1 cellular context compared by ENCODE assay signal in the genomic region with DNA sequence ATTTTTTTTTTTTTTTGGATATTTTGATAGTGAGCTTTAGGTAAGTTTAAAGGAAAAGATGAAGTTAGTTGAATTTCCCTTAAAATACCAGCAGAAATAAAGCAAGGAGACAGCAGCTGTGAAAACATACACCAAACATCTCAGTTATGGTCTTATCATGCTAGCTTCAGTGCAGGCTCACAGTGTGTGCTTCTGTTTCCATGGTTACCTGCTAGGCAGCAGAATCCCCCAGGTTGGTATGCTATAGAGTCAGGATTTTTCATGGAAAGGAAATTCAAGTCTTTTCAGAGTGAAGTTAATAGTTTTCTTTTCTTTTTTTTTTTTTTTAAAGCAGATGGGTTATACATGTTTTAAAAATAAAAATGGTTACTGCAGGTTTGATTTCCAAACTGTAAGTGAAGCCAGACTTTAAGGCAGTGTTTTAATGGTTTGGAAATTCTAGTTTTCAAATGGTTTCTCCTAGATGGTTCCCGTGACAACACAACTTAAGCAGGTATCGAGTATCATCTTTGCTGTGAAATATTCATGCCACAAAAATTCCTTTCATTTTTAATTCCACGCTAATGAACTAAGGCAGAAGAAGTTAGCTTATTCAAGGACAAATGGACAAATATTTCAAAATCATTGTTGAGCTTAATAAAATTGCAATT.
TF ChIP-seq lines count a peak whose summit lies in the region.

No MANE protein-coding gene starts in this region.

TF ChIP-seq in HEK293T, 16 proteins besides CTCF, POLR2A, EP300 and RAD21 (continued from another document):
- TF ChIP-seq CTBP1 (IDR thresholded peaks at IDR 0.05; ENCODE audit: borderline replicate concordance) (no peak), TARDBP (IDR thresholded peaks at IDR 0.05) (no peak), L3MBTL2 (conservative IDR thresholded peaks at IDR 0.05) (no peak), SP1 (IDR thresholded peaks at IDR 0.05) (no peak), LEF1 (IDR thresholded peaks at IDR 0.05; ENCODE audit: borderline replicate concordance) (no peak)
